27 cellular contexts compared by ENCODE assay signal in the genomic region with DNA sequence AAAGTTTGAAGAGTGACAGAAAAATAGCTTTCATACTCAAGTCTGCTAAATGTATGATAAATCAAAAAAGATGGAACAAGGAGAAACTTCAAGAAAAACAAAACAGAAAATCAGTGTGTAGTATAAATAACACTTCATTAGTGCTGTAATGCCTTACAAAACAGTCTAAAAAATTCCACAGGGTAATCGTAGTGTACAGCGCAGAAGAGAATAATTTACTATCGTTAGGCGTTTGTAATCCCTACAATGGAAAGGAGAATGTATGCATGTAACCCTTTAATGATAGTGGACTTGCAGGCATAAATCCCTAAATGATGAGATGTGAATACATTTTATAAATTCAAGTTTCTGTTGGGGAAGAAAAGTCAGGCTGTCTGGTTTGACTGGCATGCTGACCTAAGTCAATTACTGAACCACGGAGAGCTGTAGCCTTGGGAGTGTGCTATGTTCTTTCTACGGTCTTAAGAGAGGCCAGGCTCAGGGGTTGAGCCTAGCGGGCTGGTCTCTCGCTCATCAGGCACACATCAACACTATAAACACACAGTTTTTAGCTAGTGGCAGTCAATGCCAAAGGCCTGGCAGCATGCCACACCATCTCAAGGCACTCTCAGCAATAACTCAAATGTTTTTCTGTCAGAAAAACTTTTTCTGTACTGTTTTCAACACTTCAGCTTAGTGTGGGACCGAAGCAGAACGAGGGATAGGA.
A peak's percentile ranks its signal among the peaks of the same experiment; 100 is the strongest.
DNase-seq lines count a peak whose midpoint lies in the region; ATAC-seq and TF ChIP-seq lines count a peak whose summit lies in the region.
"Had no signal": no experiment of that assay in that cellular context is flagged by ENCODE, and none has a peak within 500 bp of the region (broad histone marks: within the 10 kb centered on the region; RNA-seq: fewer than 3 reads in every experiment).

No MANE protein-coding gene starts in this region.

- no peak for TF ChIP-seq CTCF in coronary artery (IDR thresholded peaks at IDR 0.05)
- no peak for TF ChIP-seq CTCF in osteoblast (IDR thresholded peaks at IDR 0.05; ENCODE audit: extremely low read depth, low read depth, low read length)

- no peaks in the 10 kb centered on the region for H3K4me1 ChIP-seq in right cardiac atrium (ENCODE audit: control insufficient read depth, insufficient read depth, low read length)
- H3K4me1 ChIP-seq in osteoblast (ENCODE audit: insufficient read depth, low read length): peaks cover 49% of the 10 kb centered on the region
- H3K4me1 ChIP-seq: pancreas, stomach, uterus had no signal

- H3K27me3 Mint-ChIP-seq in activated CD8-positive, alpha-beta memory T cell treated with anti-CD3 and anti-CD28 coated beads, Interleukin-2, amount 10 ng/mL, durations not matched to agents 7 days and 5 days: no peaks in the 10 kb centered on the region

- no peaks in the 10 kb centered on the region for H3K27me3 ChIP-seq in right cardiac atrium (ENCODE audit: control insufficient read depth, insufficient read depth)
- H3K27me3 ChIP-seq in osteoblast (ENCODE audit: insufficient read depth, low read length): no peaks in the 10 kb centered on the region
- H3K27me3 ChIP-seq: pancreas, stomach, uterus had no signal

- peak; percentile 58 to 88 for ATAC-seq in right cardiac atrium
- no peak for ATAC-seq in Right ventricle myocardium inferior
- no peak for ATAC-seq in activated CD8-positive, alpha-beta memory T cell treated with anti-CD3 and anti-CD28 coated beads, Interleukin-2, amount 10 ng/mL, durations not matched to agents 7 days and 5 days
- no peak for ATAC-seq in GM19351 (IDR thresholded peaks at IDR 0.05; ENCODE audit: unreplicated experiment)
- ATAC-seq: GM12878; naive thymus-derived CD4-positive, alpha-beta T cell; Panc1; pancreas had no signal

- no peak overlapping the region for H3K27ac Mint-ChIP-seq in activated CD8-positive, alpha-beta memory T cell treated with anti-CD3 and anti-CD28 coated beads, Interleukin-2, amount 10 ng/mL, durations not matched to agents 7 days and 5 days
- H3K27ac Mint-ChIP-seq: activated naive CD8-positive, alpha-beta T cell treated with anti-CD3 and anti-CD28 coated beads, Interleukin-2, amount 10 ng/mL, durations not matched to agents 7 days and 5 days; IgD-negative memory B cell; naive thymus-derived CD4-positive, alpha-beta T cell had no signal

- H3K4me1 Mint-ChIP-seq in activated CD8-positive, alpha-beta memory T cell treated with anti-CD3 and anti-CD28 coated beads, Interleukin-2, amount 10 ng/mL, durations not matched to agents 7 days and 5 days: no peaks in the 10 kb centered on the region
- H3K4me1 Mint-ChIP-seq: activated naive CD8-positive, alpha-beta T cell treated with anti-CD3 and anti-CD28 coated beads, Interleukin-2, amount 10 ng/mL, durations not matched to agents 7 days and 5 days; IgD-negative memory B cell; naive thymus-derived CD4-positive, alpha-beta T cell had no signal

- H3K79me2 ChIP-seq in osteoblast (ENCODE audit: insufficient read depth, low read length): no peaks in the 10 kb centered on the region

- H3K27ac ChIP-seq in right cardiac atrium (ENCODE audit: low read length) (no peak overlapping the region), coronary artery (peak overlapping the region; percentile 46 to 85), osteoblast (ENCODE audit: low read depth, low read length) (peak overlapping the region; percentile 89)
- H3K27ac ChIP-seq: C4-2B, pancreas, SK-N-MC, stomach had no signal

- no peaks in the 10 kb centered on the region for H3K9me3 Mint-ChIP-seq in activated CD8-positive, alpha-beta memory T cell treated with anti-CD3 and anti-CD28 coated beads, Interleukin-2, amount 10 ng/mL, durations not matched to agents 7 days and 5 days (ENCODE audit: low read depth)
- H3K9me3 Mint-ChIP-seq: activated naive CD8-positive, alpha-beta T cell treated with anti-CD3 and anti-CD28 coated beads, Interleukin-2, amount 10 ng/mL, durations not matched to agents 7 days and 5 days had no signal

- no peak overlapping the region for H3K4me3 Mint-ChIP-seq in activated CD8-positive, alpha-beta memory T cell treated with anti-CD3 and anti-CD28 coated beads, Interleukin-2, amount 10 ng/mL, durations not matched to agents 7 days and 5 days
- H3K4me3 Mint-ChIP-seq: activated naive CD8-positive, alpha-beta T cell treated with anti-CD3 and anti-CD28 coated beads, Interleukin-2, amount 10 ng/mL, durations not matched to agents 7 days and 5 days; IgD-negative memory B cell; naive thymus-derived CD4-positive, alpha-beta T cell had no signal

- H3K36me3 Mint-ChIP-seq in activated CD8-positive, alpha-beta memory T cell treated with anti-CD3 and anti-CD28 coated beads, Interleukin-2, amount 10 ng/mL, durations not matched to agents 7 days and 5 days: no peaks in the 10 kb centered on the region
- H3K36me3 Mint-ChIP-seq: activated naive CD8-positive, alpha-beta T cell treated with anti-CD3 and anti-CD28 coated beads, Interleukin-2, amount 10 ng/mL, durations not matched to agents 7 days and 5 days; IgD-negative memory B cell; naive thymus-derived CD4-positive, alpha-beta T cell had no signal

- H3K9me3 ChIP-seq in right cardiac atrium (ENCODE audit: control insufficient read depth, low read length) (no peaks in the 10 kb centered on the region), osteoblast (ENCODE audit: low read depth, low read length) (no peaks in the 10 kb centered on the region)
- H3K9me3 ChIP-seq: pancreas, stomach, uterus had no signal

- H3K4me2 ChIP-seq in osteoblast (ENCODE audit: insufficient read depth, low read length): peak overlapping the region; percentile 41

- intact Hi-C loops in right cardiac atrium (cut with DNase I): loop anchor here in 1 of 4 donors (10.0 kb wide), 1 partner anchor 79 kb away; no protein-coding TSS in a partner anchor
- intact Hi-C loops in Right ventricle myocardium inferior (cut with DNase I): no loop called here

- WGBS in right cardiac atrium: 36% methylated on average over 10 of the region's 10 CpGs

- DNase-seq in right cardiac atrium (peak; percentile 42 to 86 (median 59)), Right ventricle myocardium inferior (ENCODE audit: missing footprints) (no peak), coronary artery (ENCODE audit: low spot score) (no peak), osteoblast (ENCODE audit: insufficient read length, low spot score, missing footprints) (no peak), GM03348 (ENCODE audit: low spot score) (no peak), NCI-H1694 treated with DMSO at 0.1 percent for 48 hours (lab: John Stamatoyannopoulos, UW) (no peak)
- DNase-seq in activated CD8-positive, alpha-beta memory T cell treated with anti-CD3 and anti-CD28 coated beads, Interleukin-2, amount 10 ng/mL, durations not matched to agents 7 days and 5 days: no peak
- DNase-seq: activated CD4-positive, alpha-beta T cell treated with anti-CD3 and anti-CD28 coated beads for 1 hour; activated naive CD8-positive, alpha-beta T cell treated with anti-CD3 and anti-CD28 coated beads, Interleukin-2, amount 10 ng/mL, durations not matched to agents 7 days and 5 days; central memory CD4-positive, alpha-beta T cell; DMS153; effector memory CD4-positive, alpha-beta T cell; GF-D8; naive thymus-derived CD4-positive, alpha-beta T cell; NCI-H146; NCI-H2227 treated with DMSO at 0.1 percent for 48 hours; stimulated activated CD4-positive, alpha-beta T cell treated with anti-CD3 and anti-CD28 coated beads, Interleukin-4, amount 100 ng/mL, for 1 hour; stomach; T1000 had no signal

- CTCF ChIA-PET in activated CD8-positive, alpha-beta memory T cell treated with anti-CD3 and anti-CD28 coated beads, Interleukin-2, amount 10 ng/mL, durations not matched to agents 7 days and 5 days (lab: Charles Lee): no interaction called here

- H3K4me3 ChIP-seq in right cardiac atrium (ENCODE audit: low read length): no peak overlapping the region
- H3K4me3 ChIP-seq in coronary artery: peak overlapping the region; percentile 32
- H3K4me3 ChIP-seq in osteoblast (ENCODE audit: insufficient read depth, low read length): no peak overlapping the region
- H3K4me3 ChIP-seq: GM12878, pancreas, SK-N-MC, stomach, uterus had no signal

- no peaks in the 10 kb centered on the region for H3K36me3 ChIP-seq in osteoblast (ENCODE audit: insufficient read depth, low read length)
- H3K36me3 ChIP-seq: pancreas, stomach, uterus had no signal

- no peaks in the 10 kb centered on the region for H4K20me1 ChIP-seq in osteoblast (ENCODE audit: insufficient read depth, low read length)

- peak overlapping the region; percentile 75 for H2AFZ ChIP-seq in osteoblast (ENCODE audit: low read length)

Comparison
In these comparisons a context has a peak if more than half of its experiments do, and no peak if none do; other contexts are left out.
1. ATAC-seq: peak in right cardiac atrium (2 of 2); none in Right ventricle myocardium inferior (single experiment), activated CD8-positive, alpha-beta memory T cell treated with anti-CD3 and anti-CD28 coated beads, Interleukin-2, amount 10 ng/mL, durations not matched to agents 7 days and 5 days (single experiment) and GM19351 (single experiment).
2. DNase-seq: peak in right cardiac atrium (3 of 3); none in Right ventricle myocardium inferior (single experiment), coronary artery (single experiment), osteoblast (single experiment), GM03348 (single experiment), activated CD8-positive, alpha-beta memory T cell treated with anti-CD3 and anti-CD28 coated beads, Interleukin-2, amount 10 ng/mL, durations not matched to agents 7 days and 5 days (single experiment) and NCI-H1694 treated with DMSO at 0.1 percent for 48 hours (single experiment).